ENCODE assay signal across 19 cellular contexts in the genomic region with DNA sequence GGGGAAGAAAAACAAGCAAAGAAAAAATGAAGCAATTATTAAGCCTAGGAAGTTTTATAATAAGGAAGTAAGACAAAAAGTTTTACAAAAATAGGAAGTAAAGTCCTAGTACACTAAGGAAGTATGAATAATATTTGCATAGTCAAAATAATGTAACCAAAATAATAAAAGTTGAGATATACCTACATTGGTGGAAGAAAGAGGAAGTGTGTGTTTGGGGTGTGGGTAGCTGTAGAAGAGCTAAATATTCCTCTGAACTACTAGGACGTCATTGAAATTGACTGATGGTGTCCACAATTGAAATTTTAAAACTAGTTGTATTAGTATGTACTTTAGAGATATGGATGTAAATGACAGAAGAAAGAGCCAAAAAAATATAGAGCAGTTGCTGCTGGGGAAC.
DNase-seq lines count a peak whose midpoint lies in the region; ATAC-seq, FAIRE-seq and TF ChIP-seq lines count a peak whose summit lies in the region.
"Had no signal": no experiment of that assay in that cellular context is flagged by ENCODE, and none has a peak within 500 bp of the region (broad histone marks: within the 10 kb centered on the region; RNA-seq: fewer than 3 reads in every experiment).

No MANE protein-coding gene starts in this region.

- TF ChIP-seq CTCF in GM12878 (IDR thresholded peaks at IDR 0.05 in 2 of 3, conservative IDR thresholded peaks at IDR 0.05 in 1 of 3; ENCODE audit: control insufficient read depth in 2 of 3, extremely low read depth in 1 of 3, insufficient read depth in 1 of 3, low read depth in 3 of 3, low read length in 3 of 3) = no peak

- no peaks in the 10 kb centered on the region for H3K36me3 ChIP-seq in Karpas-422 (ENCODE audit: insufficient read depth, low read length)
- no peaks in the 10 kb centered on the region for H3K36me3 ChIP-seq in GM12878 (ENCODE audit: control insufficient read depth in 2 of 2, insufficient read depth in 2 of 2, low read length in 1 of 2)
- H3K36me3 ChIP-seq: gastrocnemius medialis, spleen had no signal

- peak; percentile 76 for ATAC-seq in GM18505 (IDR thresholded peaks at IDR 0.05; ENCODE audit: unreplicated experiment)
- ATAC-seq in HG02759 (IDR thresholded peaks at IDR 0.05; ENCODE audit: unreplicated experiment) = peak; percentile 54
- ATAC-seq in GM12878 = peak; percentile 62
- no peak for ATAC-seq in GM19035 (IDR thresholded peaks at IDR 0.05; ENCODE audit: unreplicated experiment)
- ATAC-seq: gastrocnemius medialis; stimulated activated naive CD8-positive, alpha-beta T cell treated with anti-CD3 and anti-CD28 coated beads, Interleukin-15, Interleukin-2, amounts not matched to agents 100 U/mL and 50 U/mL, for 24 hours had no signal

- H4K20me1 ChIP-seq in Karpas-422 (ENCODE audit: insufficient read depth, low read depth, low read length) (no peaks in the 10 kb centered on the region), GM12878 (ENCODE audit: control insufficient read depth, insufficient read depth) (no peaks in the 10 kb centered on the region)

- POLR2A ChIA-PET in GM12878 (lab: Charles Lee) = no interaction called here

- RAD21 ChIA-PET in GM12878 (lab: Charles Lee; ENCODE audit: unreplicated experiment) = no interaction called here

- H3K4me2 ChIP-seq in Karpas-422 (ENCODE audit: low read depth, low read length, poor library complexity, severe bottlenecking) (peak overlapping the region; percentile 31), GM12878 (ENCODE audit: control insufficient read depth, insufficient read depth) (no peak overlapping the region)

- H3K79me2 ChIP-seq in Karpas-422 (ENCODE audit: low read length) (no peaks in the 10 kb centered on the region), GM12878 (ENCODE audit: control insufficient read depth, insufficient read depth, low read length) (no peaks in the 10 kb centered on the region)

- H3K9me3 ChIP-seq in Karpas-422 (ENCODE audit: low read length) (no peaks in the 10 kb centered on the region), GM12878 (replicated peaks; ENCODE audit: control insufficient read depth, insufficient read depth, low read length) (no peaks in the 10 kb centered on the region)
- H3K9me3 ChIP-seq: gastrocnemius medialis, spleen had no signal

- TF ChIP-seq POLR2A in GM18505 (IDR thresholded peaks at IDR 0.05; ENCODE audit: borderline replicate concordance, extremely low read depth, insufficient read depth, insufficient read length) (no peak), GM12878 (IDR thresholded peaks at IDR 0.05; ENCODE audit: low read depth, low read length) (no peak)

- H3K9ac ChIP-seq in Karpas-422 (ENCODE audit: low read length) (no peak overlapping the region), GM12878 (ENCODE audit: control insufficient read depth, insufficient read depth, low read length) (no peak overlapping the region)

- H3K27me3 ChIP-seq in Karpas-422 (ENCODE audit: low read length) (no peaks in the 10 kb centered on the region), GM12878 (replicated peaks in 1 of 2; ENCODE audit: control insufficient read depth in 2 of 2, insufficient read depth in 2 of 2, low read length in 1 of 2) (no peaks in the 10 kb centered on the region; a peak in 1 of 4 replicates)
- H3K27me3 ChIP-seq: gastrocnemius medialis, spleen had no signal

- H2AFZ ChIP-seq in Karpas-422 (ENCODE audit: low read length) (no peak overlapping the region), GM12878 (ENCODE audit: control insufficient read depth, low read depth, low read length) (no peak overlapping the region)

- intact Hi-C loops in GM12878 (cut with micrococcal nuclease; ENCODE audit: unreplicated experiment) = no loop called here

- BruUV-seq in GM12878 (replicated peaks; lab: Mats Ljungman, UMichigan) = no TSS peak

- DNase-seq in Karpas-422 = peak; percentile 81
- DNase-seq in GM12878 (ENCODE audit: low read depth, low spot score) = no peak
- DNase-seq in stimulated activated CD4-positive, alpha-beta T cell treated with anti-CD3 and anti-CD28 coated beads, Interleukin-4, amount 100 ng/mL, for 4 hours = no peak
- DNase-seq in NCI-H2107 (lab: John Stamatoyannopoulos, UW) = no peak
- DNase-seq in NCI-H1436 (lab: John Stamatoyannopoulos, UW) = no peak
- DNase-seq: activated CD4-positive, alpha-beta T cell treated with anti-CD3 and anti-CD28 coated beads for 4 hours; activated naive CD4-positive, alpha-beta T cell treated with Interleukin-2 at 50 U/mL for 16 hours; Calu3; cortex of kidney; gastrocnemius medialis; H9; NCI-H2081; SHP77 treated with DMSO at 0.1 percent for 48 hours; spleen; stimulated activated naive CD8-positive, alpha-beta T cell treated with anti-CD3 and anti-CD28 coated beads, Interleukin-15, Interleukin-2, amounts not matched to agents 100 U/mL and 50 U/mL, for 24 hours had no signal

- no peak for TF ChIP-seq EP300 in GM12878 (IDR thresholded peaks at IDR 0.05; ENCODE audit: borderline replicate concordance in 1 of 2, control insufficient read depth in 1 of 2, low read depth in 2 of 2, low read length in 2 of 2)

- H3K4me3 ChIP-seq in Karpas-422 (ENCODE audit: low read length) (no peak overlapping the region), GM12878 (no peak overlapping the region)
- H3K4me3 ChIP-seq: gastrocnemius medialis, spleen had no signal

- H3K4me1 ChIP-seq in Karpas-422 (ENCODE audit: low read length) (peaks cover 13% of the 10 kb centered on the region), GM12878 (ENCODE audit: control insufficient read depth, insufficient read depth, low read length) (no peaks in the 10 kb centered on the region)
- H3K4me1 ChIP-seq: gastrocnemius medialis, spleen had no signal

- FAIRE-seq in GM12878 (lab: Jason Lieb, UNC) = no peak

- in situ Hi-C loops in GM12878 (cut with MboI) = no loop called here

- no peak for TF ChIP-seq RAD21 in GM12878 (IDR thresholded peaks at IDR 0.05; ENCODE audit: insufficient read depth, low read depth, low read length)

- SMC1A ChIA-PET in GM12878 (lab: Charles Lee; ENCODE audit: uncharacterized antibody, unreplicated experiment) = no interaction called here

- H3K9me2 ChIP-seq in Karpas-422 (replicated peaks; ENCODE audit: insufficient read depth, low read length) = no peaks in the 10 kb centered on the region; the same call in 1 of the 2 replicates

- no peak overlapping the region for H3K27ac ChIP-seq in Karpas-422 (ENCODE audit: low read length)
- H3K27ac ChIP-seq in GM12878 (ENCODE audit: control insufficient read depth, insufficient read depth) = no peak overlapping the region
- H3K27ac ChIP-seq: epithelial cell of prostate, gastrocnemius medialis, spleen had no signal

- CTCF ChIA-PET in GM12878 (lab: Yijun Ruan, JAX) = interaction anchor here (1.1 kb wide), 1 partner anchor 11 kb away, joined by 3 read pairs; no protein-coding TSS in a partner anchor

- WGBS in GM12878 (ENCODE audit: insufficient coverage, insufficient replicate concordance, low lambda C conversion rate, missing lambda C conversion rate) = 0% methylated on average over 1 of the region's 1 CpG

TF ChIP-seq in GM12878, 131 proteins besides CTCF, POLR2A, EP300 and RAD21:
- TF ChIP-seq CREB1 (IDR thresholded peaks at IDR 0.05; ENCODE audit: low read depth) = no peak
- TF ChIP-seq MYB (IDR thresholded peaks at IDR 0.05; ENCODE audit: borderline replicate concordance, low read depth, low read length) = no peak
- TF ChIP-seq SPI1 (IDR thresholded peaks at IDR 0.05; ENCODE audit: borderline replicate concordance, insufficient read depth, low read depth, low read length) = peak; percentile 85
- no peak for TF ChIP-seq ZSCAN29 (IDR thresholded peaks at IDR 0.05)
- no peak for TF ChIP-seq PKNOX1 (IDR thresholded peaks at IDR 0.05)
- no peak for TF ChIP-seq STAT1 (conservative IDR thresholded peaks at IDR 0.05)
- TF ChIP-seq NFXL1 (IDR thresholded peaks at IDR 0.05; ENCODE audit: borderline replicate concordance) = no peak
- no peak for TF ChIP-seq MTA2 (IDR thresholded peaks at IDR 0.05; ENCODE audit: low read depth)
TF ChIP-seq in GM12878: peak in this region for 1.
